In genomic region chr1:36159614-36160387, GRCh38 we compare ENCODE assay signal across 2 cellular contexts.
TF ChIP-seq lines count a peak whose summit lies in the region.

No MANE protein-coding gene starts in this region.

TF ChIP-seq in SK-N-SH, 30 proteins besides CTCF, POLR2A, EP300 and RAD21 (continued from another document):
- TF ChIP-seq, protein P1, sequence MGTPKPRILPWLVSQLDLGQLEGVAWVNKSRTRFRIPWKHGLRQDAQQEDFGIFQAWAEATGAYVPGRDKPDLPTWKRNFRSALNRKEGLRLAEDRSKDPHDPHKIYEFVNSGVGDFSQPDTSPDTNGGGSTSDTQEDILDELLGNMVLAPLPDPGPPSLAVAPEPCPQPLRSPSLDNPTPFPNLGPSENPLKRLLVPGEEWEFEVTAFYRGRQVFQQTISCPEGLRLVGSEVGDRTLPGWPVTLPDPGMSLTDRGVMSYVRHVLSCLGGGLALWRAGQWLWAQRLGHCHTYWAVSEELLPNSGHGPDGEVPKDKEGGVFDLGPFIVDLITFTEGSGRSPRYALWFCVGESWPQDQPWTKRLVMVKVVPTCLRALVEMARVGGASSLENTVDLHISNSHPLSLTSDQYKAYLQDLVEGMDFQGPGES (IDR thresholded peaks at IDR 0.05; ENCODE audit: low read depth, low read length): no peak
- TF ChIP-seq, protein P2, sequence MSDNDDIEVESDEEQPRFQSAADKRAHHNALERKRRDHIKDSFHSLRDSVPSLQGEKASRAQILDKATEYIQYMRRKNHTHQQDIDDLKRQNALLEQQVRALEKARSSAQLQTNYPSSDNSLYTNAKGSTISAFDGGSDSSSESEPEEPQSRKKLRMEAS (IDR thresholded peaks at IDR 0.05; ENCODE audit: low read depth): no peak
- TF ChIP-seq MEF2A (IDR thresholded peaks at IDR 0.05; ENCODE audit: borderline replicate concordance, low read depth): no peak
- no peak for TF ChIP-seq TAF1 (IDR thresholded peaks at IDR 0.05; ENCODE audit: borderline replicate concordance, low read depth, low read length)
- no peak for TF ChIP-seq NRF1 (IDR thresholded peaks at IDR 0.05; ENCODE audit: low read depth, low read length)
- TF ChIP-seq TEAD4 (IDR thresholded peaks at IDR 0.05; ENCODE audit: borderline replicate concordance, insufficient read depth): no peak
- TF ChIP-seq, protein P3, sequence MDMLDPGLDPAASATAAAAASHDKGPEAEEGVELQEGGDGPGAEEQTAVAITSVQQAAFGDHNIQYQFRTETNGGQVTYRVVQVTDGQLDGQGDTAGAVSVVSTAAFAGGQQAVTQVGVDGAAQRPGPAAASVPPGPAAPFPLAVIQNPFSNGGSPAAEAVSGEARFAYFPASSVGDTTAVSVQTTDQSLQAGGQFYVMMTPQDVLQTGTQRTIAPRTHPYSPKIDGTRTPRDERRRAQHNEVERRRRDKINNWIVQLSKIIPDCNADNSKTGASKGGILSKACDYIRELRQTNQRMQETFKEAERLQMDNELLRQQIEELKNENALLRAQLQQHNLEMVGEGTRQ (IDR thresholded peaks at IDR 0.05; ENCODE audit: borderline replicate concordance, low read depth, low read length): no peak
- no peak for TF ChIP-seq SIN3A (IDR thresholded peaks at IDR 0.05; ENCODE audit: borderline replicate concordance, low read depth, low read length)
- no peak for TF ChIP-seq ZBTB33 (IDR thresholded peaks at IDR 0.05; ENCODE audit: borderline replicate concordance, low read depth)
- no peak for TF ChIP-seq CHD2 (IDR thresholded peaks at IDR 0.05; ENCODE audit: low read length, partially characterized antibody)
- TF ChIP-seq RXRA (IDR thresholded peaks at IDR 0.05; ENCODE audit: borderline replicate concordance, low read depth): no peak
TF ChIP-seq in SK-N-SH: peak in this region for 0.

TF ChIP-seq in SK-N-SH treated with all-trans-retinoic acid at 6 μM for 48 hours, 23 proteins besides CTCF, POLR2A, EP300 and RAD21 (continued from another document):
- no peak for TF ChIP-seq ZFP30 (CRISPR knock-in tag; IDR thresholded peaks at IDR 0.05)
- TF ChIP-seq TSHZ2 (CRISPR knock-in tag; IDR thresholded peaks at IDR 0.05): no peak
- no peak for TF ChIP-seq ZFP3 (CRISPR knock-in tag; IDR thresholded peaks at IDR 0.05)
- no peak for TF ChIP-seq RARB (CRISPR knock-in tag; IDR thresholded peaks at IDR 0.05)
- TF ChIP-seq, protein P4, sequence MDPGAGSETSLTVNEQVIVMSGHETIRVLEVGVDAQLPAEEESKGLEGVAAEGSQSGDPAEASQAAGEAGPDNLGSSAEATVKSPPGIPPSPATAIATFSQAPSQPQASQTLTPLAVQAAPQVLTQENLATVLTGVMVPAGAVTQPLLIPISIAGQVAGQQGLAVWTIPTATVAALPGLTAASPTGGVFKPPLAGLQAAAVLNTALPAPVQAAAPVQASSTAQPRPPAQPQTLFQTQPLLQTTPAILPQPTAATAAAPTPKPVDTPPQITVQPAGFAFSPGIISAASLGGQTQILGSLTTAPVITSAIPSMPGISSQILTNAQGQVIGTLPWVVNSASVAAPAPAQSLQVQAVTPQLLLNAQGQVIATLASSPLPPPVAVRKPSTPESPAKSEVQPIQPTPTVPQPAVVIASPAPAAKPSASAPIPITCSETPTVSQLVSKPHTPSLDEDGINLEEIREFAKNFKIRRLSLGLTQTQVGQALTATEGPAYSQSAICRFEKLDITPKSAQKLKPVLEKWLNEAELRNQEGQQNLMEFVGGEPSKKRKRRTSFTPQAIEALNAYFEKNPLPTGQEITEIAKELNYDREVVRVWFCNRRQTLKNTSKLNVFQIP (CRISPR knock-in tag; IDR thresholded peaks at IDR 0.05; ENCODE audit: borderline replicate concordance, low read depth): no peak
- TF ChIP-seq, protein P5, sequence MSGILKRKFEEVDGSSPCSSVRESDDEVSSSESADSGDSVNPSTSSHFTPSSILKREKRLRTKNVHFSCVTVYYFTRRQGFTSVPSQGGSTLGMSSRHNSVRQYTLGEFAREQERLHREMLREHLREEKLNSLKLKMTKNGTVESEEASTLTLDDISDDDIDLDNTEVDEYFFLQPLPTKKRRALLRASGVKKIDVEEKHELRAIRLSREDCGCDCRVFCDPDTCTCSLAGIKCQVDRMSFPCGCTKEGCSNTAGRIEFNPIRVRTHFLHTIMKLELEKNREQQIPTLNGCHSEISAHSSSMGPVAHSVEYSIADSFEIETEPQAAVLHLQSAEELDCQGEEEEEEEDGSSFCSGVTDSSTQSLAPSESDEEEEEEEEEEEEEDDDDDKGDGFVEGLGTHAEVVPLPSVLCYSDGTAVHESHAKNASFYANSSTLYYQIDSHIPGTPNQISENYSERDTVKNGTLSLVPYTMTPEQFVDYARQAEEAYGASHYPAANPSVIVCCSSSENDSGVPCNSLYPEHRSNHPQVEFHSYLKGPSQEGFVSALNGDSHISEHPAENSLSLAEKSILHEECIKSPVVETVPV (CRISPR knock-in tag; IDR thresholded peaks at IDR 0.05): no peak
- no peak for TF ChIP-seq PPARA (CRISPR knock-in tag; IDR thresholded peaks at IDR 0.05; ENCODE audit: borderline replicate concordance)
